Comparison of ENCODE assay signal across 22 cellular contexts in the genomic region with DNA sequence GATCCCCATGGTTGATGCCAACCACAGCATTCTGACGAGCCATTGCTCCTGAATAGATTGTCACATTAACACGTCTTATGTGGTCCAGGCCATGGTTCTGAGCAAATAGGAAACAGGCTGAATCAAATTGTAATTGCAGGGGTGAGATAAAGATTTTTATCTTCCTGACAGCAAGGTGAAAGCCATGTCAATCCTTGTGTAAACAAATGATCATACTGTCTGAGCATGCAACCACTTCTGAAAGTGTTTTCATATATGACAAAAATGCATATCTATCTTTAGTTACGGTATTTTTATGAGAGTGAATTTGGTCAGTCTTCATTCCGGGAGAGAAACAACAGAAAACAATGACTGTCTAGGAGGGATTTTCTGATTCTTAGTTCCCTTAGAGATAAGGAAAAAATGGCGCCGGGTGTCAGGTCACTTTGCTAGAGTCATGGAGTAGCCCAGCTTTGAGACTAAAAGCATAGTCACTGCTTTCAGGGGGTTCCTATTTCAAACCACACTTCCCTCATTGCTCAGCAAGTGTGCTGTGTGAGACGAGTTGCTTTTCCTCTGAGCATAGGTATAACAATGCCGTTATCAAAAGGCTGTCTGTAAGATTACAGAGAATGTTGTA.
DNase-seq lines count a peak whose midpoint lies in the region; ATAC-seq and TF ChIP-seq lines count a peak whose summit lies in the region.
"Had no signal": no experiment of that assay in that cellular context is flagged by ENCODE, and none has a peak within 500 bp of the region (broad histone marks: within the 10 kb centered on the region; RNA-seq: fewer than 3 reads in every experiment).

No MANE protein-coding gene starts in this region.

- H4K20me1 ChIP-seq in hepatocyte (ENCODE audit: insufficient read depth, poor library complexity, severe bottlenecking): no peaks in the 10 kb centered on the region
- H4K20me1 ChIP-seq in smooth muscle cell (ENCODE audit: low read depth): no peaks in the 10 kb centered on the region

- peak; percentile 5 for DNase-seq in DMS153 (lab: John Stamatoyannopoulos, UW)
- DNase-seq in DMS153 treated with DMSO at 0.1 percent for 48 hours (lab: John Stamatoyannopoulos, UW; ENCODE audit: unreplicated experiment): no peak
- peak; percentile 52 for DNase-seq in SW480 (ENCODE audit: low spot score)
- no peak for DNase-seq in hepatocyte (ENCODE audit: low spot score)
- DNase-seq in smooth muscle cell (lab: John Stamatoyannopoulos, UW; ENCODE audit: unreplicated experiment): no peak
- no peak for DNase-seq in NCI-H82 (lab: John Stamatoyannopoulos, UW)
- no peak for DNase-seq in activated CD4-positive, alpha-beta T cell treated with anti-CD3 and anti-CD28 coated beads for 48 hours
- DNase-seq: activated naive CD8-positive, alpha-beta T cell treated with anti-CD3 and anti-CD28 coated beads, Interleukin-2, amount 50 U/mL, for 24 hours; activated T-cell treated with anti-CD3 and anti-CD28 coated beads, Interleukin-2, amount 50 U/mL, for 24 hours; body of pancreas; KG1; left colon; mammary epithelial cell; MG63; NCI-H2107; NCI-H510A treated with DMSO at 0.1 percent for 48 hours; stimulated activated naive CD4-positive, alpha-beta T cell treated with Interleukin-2 at 50 U/mL for 16 hours had no signal

- no peaks in the 10 kb centered on the region for H3K36me3 ChIP-seq in hepatocyte (replicated peaks; ENCODE audit: insufficient read depth, low read depth)
- H3K36me3 ChIP-seq in smooth muscle cell (ENCODE audit: low read depth): no peaks in the 10 kb centered on the region
- H3K36me3 ChIP-seq: heart left ventricle, MG63, vagina had no signal

- H3F3A ChIP-seq in smooth muscle cell (ENCODE audit: low read depth): no peaks in the 10 kb centered on the region

- H3K4me2 ChIP-seq in hepatocyte: peak overlapping the region; percentile 46
- H3K4me2 ChIP-seq in smooth muscle cell: peak overlapping the region; percentile 19

- 55% methylated on average over 8 of the region's 8 CpGs for WGBS in hepatocyte (ENCODE audit: low lambda C conversion rate, missing lambda C conversion rate)
- 57% methylated on average over 8 of the region's 8 CpGs for WGBS in smooth muscle cell (ENCODE audit: low lambda C conversion rate)

- H3K9me2 ChIP-seq in hepatocyte (replicated peaks; ENCODE audit: insufficient read depth): no peaks in the 10 kb centered on the region

- TF ChIP-seq CTCF in hepatocyte (IDR thresholded peaks at IDR 0.05; ENCODE audit: poor library complexity) (no peak), smooth muscle cell (IDR thresholded peaks at IDR 0.05; ENCODE audit: borderline replicate concordance, insufficient read depth, poor library complexity, severe bottlenecking) (no peak)

- no peak overlapping the region for H3K27ac Mint-ChIP-seq in activated T-helper 17 cell treated with anti-CD3 and anti-CD28 coated beads, Interleukin-2, amount 50 U/mL, for 72 hours
- H3K27ac Mint-ChIP-seq: activated naive CD8-positive, alpha-beta T cell treated with anti-CD3 and anti-CD28 coated beads, Interleukin-2, amount 50 U/mL, for 24 hours; activated T-cell treated with anti-CD3 and anti-CD28 coated beads, Interleukin-2, amount 50 U/mL, for 24 hours; progenitor cell of endocrine pancreas had no signal

- no peaks in the 10 kb centered on the region for H3K36me3 Mint-ChIP-seq in activated T-helper 17 cell treated with anti-CD3 and anti-CD28 coated beads, Interleukin-2, amount 50 U/mL, for 72 hours (ENCODE audit: low read depth)

- H2AFZ ChIP-seq in hepatocyte (peak overlapping the region; percentile 41), smooth muscle cell (ENCODE audit: low read depth) (no peak overlapping the region)

- H3K27ac ChIP-seq in hepatocyte (peak overlapping the region; percentile 70), smooth muscle cell (ENCODE audit: low read depth) (peak overlapping the region; percentile 73)
- H3K27ac ChIP-seq: 22Rv1, body of pancreas, heart left ventricle, vagina had no signal

- no peaks in the 10 kb centered on the region for H3K4me1 Mint-ChIP-seq in activated T-helper 17 cell treated with anti-CD3 and anti-CD28 coated beads, Interleukin-2, amount 50 U/mL, for 72 hours
- H3K4me1 Mint-ChIP-seq: activated naive CD8-positive, alpha-beta T cell treated with anti-CD3 and anti-CD28 coated beads, Interleukin-2, amount 50 U/mL, for 24 hours had no signal

- H3K4me1 ChIP-seq in hepatocyte (ENCODE audit: insufficient read depth) (no peaks in the 10 kb centered on the region), smooth muscle cell (ENCODE audit: low read depth) (no peaks in the 10 kb centered on the region)
- H3K4me1 ChIP-seq: body of pancreas, heart left ventricle, vagina had no signal

- no peaks in the 10 kb centered on the region for H3K9me3 Mint-ChIP-seq in activated T-helper 17 cell treated with anti-CD3 and anti-CD28 coated beads, Interleukin-2, amount 50 U/mL, for 72 hours
- H3K9me3 Mint-ChIP-seq: activated naive CD8-positive, alpha-beta T cell treated with anti-CD3 and anti-CD28 coated beads, Interleukin-2, amount 50 U/mL, for 24 hours had no signal

- H3K9ac ChIP-seq in smooth muscle cell (ENCODE audit: low read depth): peak overlapping the region; percentile 58

- H3K27me3 Mint-ChIP-seq in activated T-helper 17 cell treated with anti-CD3 and anti-CD28 coated beads, Interleukin-2, amount 50 U/mL, for 72 hours: no peaks in the 10 kb centered on the region
- H3K27me3 Mint-ChIP-seq: activated naive CD8-positive, alpha-beta T cell treated with anti-CD3 and anti-CD28 coated beads, Interleukin-2, amount 50 U/mL, for 24 hours; activated T-cell treated with anti-CD3 and anti-CD28 coated beads, Interleukin-2, amount 50 U/mL, for 24 hours; progenitor cell of endocrine pancreas had no signal

- H3K27me3 ChIP-seq in hepatocyte (no peaks in the 10 kb centered on the region), smooth muscle cell (ENCODE audit: low read depth) (no peaks in the 10 kb centered on the region)
- H3K27me3 ChIP-seq: body of pancreas, heart left ventricle, MG63, vagina had no signal

- no peak for ATAC-seq in activated T-helper 17 cell treated with anti-CD3 and anti-CD28 coated beads, Interleukin-2, amount 50 U/mL, for 72 hours (replicated peaks)
- ATAC-seq: activated naive CD8-positive, alpha-beta T cell treated with anti-CD3 and anti-CD28 coated beads, Interleukin-2, amount 50 U/mL, for 24 hours; body of pancreas; heart left ventricle; left colon had no signal

- H3K4me3 ChIP-seq in hepatocyte (no peak overlapping the region), smooth muscle cell (no peak overlapping the region)
- H3K4me3 ChIP-seq: body of pancreas, heart left ventricle, MG63, vagina had no signal

- H3K9me3 ChIP-seq in hepatocyte (ENCODE audit: low read depth) (no peaks in the 10 kb centered on the region), smooth muscle cell (replicated peaks; ENCODE audit: low read depth) (no peaks in the 10 kb centered on the region)
- H3K9me3 ChIP-seq: body of pancreas, heart left ventricle, MG63, vagina had no signal

- H3K4me3 Mint-ChIP-seq in activated T-helper 17 cell treated with anti-CD3 and anti-CD28 coated beads, Interleukin-2, amount 50 U/mL, for 72 hours: no peak overlapping the region
- H3K4me3 Mint-ChIP-seq: activated naive CD8-positive, alpha-beta T cell treated with anti-CD3 and anti-CD28 coated beads, Interleukin-2, amount 50 U/mL, for 24 hours; activated T-cell treated with anti-CD3 and anti-CD28 coated beads, Interleukin-2, amount 50 U/mL, for 24 hours had no signal

- H3K79me2 ChIP-seq in hepatocyte (no peaks in the 10 kb centered on the region), smooth muscle cell (ENCODE audit: low read depth) (no peaks in the 10 kb centered on the region)

Comparison
In these comparisons a context has a peak if more than half of its experiments do, and no peak if none do; other contexts are left out.
1. DNase-seq: peak in DMS153 (single experiment) and SW480 (single experiment); none in DMS153 treated with DMSO at 0.1 percent for 48 hours (single experiment), hepatocyte (single experiment), smooth muscle cell (single experiment), NCI-H82 (single experiment) and activated CD4-positive, alpha-beta T cell treated with anti-CD3 and anti-CD28 coated beads for 48 hours (single experiment).